Comparison of ENCODE assay signal across 11 cellular contexts in the genomic region with DNA sequence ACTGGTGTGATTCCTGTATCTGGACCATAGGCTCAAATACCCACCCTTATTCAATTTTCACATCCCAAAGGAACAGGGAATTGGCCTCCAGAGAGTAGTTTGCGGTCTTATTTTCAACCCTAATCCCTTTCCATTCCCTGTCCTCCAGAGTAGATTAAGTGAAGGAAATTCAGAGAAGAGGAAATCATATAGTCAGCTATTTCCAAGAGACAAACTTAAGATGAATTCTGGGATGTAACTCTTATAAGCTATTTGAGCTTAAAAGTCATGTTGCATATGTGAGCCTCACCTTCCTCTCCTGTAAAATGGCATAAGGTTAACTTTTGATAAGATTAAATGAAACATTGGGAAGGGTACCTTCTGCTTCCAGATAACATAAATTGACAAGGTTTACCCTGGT. TPM values are rescaled to one million over a fixed set of nuclear protein-coding genes. Genes with fewer than 3 reads are reported as not detected.
"Had no signal": no experiment of that assay in that cellular context is flagged by ENCODE, and none has a peak within 500 bp of the region (broad histone marks: within the 10 kb centered on the region; RNA-seq: fewer than 3 reads in every experiment).

No MANE protein-coding gene starts in this region.

- H3K9ac ChIP-seq: GM23248 had no signal

- H2AFZ ChIP-seq: GM23248, GM23338 had no signal

- ATAC-seq: GM23338, HCT116 had no signal

- H3K4me1 ChIP-seq: HAP-1 had no signal

- H3K27ac ChIP-seq: GM23248 had no signal

- FAIRE-seq: H1, H54 had no signal

- H3K9me3 ChIP-seq: HAP-1 had no signal

- H3K4me2 ChIP-seq: GM23338 had no signal

- H3K4me3 ChIP-seq: GM23248, GM23338, HAP-1 had no signal

- H3K36me3 ChIP-seq: HAP-1 had no signal

- DNase-seq: GM23248, GOT3, H7, H9, HCEC 1CT, HFFc6 had no signal

RNA-seq across cellular contexts. Expression of gene ADAMTS18, which starts 37.4 kb away (rescaled TPM):
- total RNA-seq: GM23248, HFFc6 had no signal
- polyA plus RNA-seq: GM23248 had no signal
